ENCODE assay signal across 13 cellular contexts in genomic region chr20:63254237-63254535, GRCh38. TPM values are rescaled to one million over a fixed set of nuclear protein-coding genes. Genes with fewer than 3 reads are reported as not detected.
DNase-seq lines count a peak whose midpoint lies in the region; ATAC-seq and TF ChIP-seq lines count a peak whose summit lies in the region.
"Had no signal": no experiment of that assay in that cellular context is flagged by ENCODE, and none has a peak within 500 bp of the region (broad histone marks: within the 10 kb centered on the region; RNA-seq: fewer than 3 reads in every experiment).

TSS of gene NKAIN4 (minus strand) at chr20:63254463. CDS start at chr20:63254450, 13 bp downstream.

- TF ChIP-seq EP300 in neural cell (conservative IDR thresholded peaks at IDR 0.05; ENCODE audit: poor library complexity, severe bottlenecking), result no peak
- TF ChIP-seq EP300 in upper lobe of left lung (IDR thresholded peaks at IDR 0.05), result no peak

- no peak for TF ChIP-seq RAD21 in neural cell (conservative IDR thresholded peaks at IDR 0.05)

- no peak within 1 kb of the TSS for H3K27ac ChIP-seq in left ventricle myocardium inferior (replicated peaks)
- no peak within 1 kb of the TSS for H3K27ac ChIP-seq in neural cell (ENCODE audit: low read length)
- H3K27ac ChIP-seq in upper lobe of left lung, result no peak within 1 kb of the TSS
- H3K27ac ChIP-seq: SK-N-MC had no signal

- no peak within 1 kb of the TSS for H3K4me2 ChIP-seq in neural cell (ENCODE audit: low read length)

- ATAC-seq in Right ventricle myocardium superior (ENCODE audit: poor library complexity) (no peak), upper lobe of left lung (ENCODE audit: low FRiP score in 2 of 2) (no peak), GM18505 (IDR thresholded peaks at IDR 0.05; ENCODE audit: unreplicated experiment) (no peak), GM18858 (IDR thresholded peaks at IDR 0.05; ENCODE audit: unreplicated experiment) (no peak)
- ATAC-seq: activated naive CD8-positive, alpha-beta T cell treated with anti-CD3 and anti-CD28 coated beads, Interleukin-2, amount 50 U/mL, for 24 hours had no signal

- no peaks in the 10 kb centered on the region for H4K20me1 ChIP-seq in neural cell (ENCODE audit: insufficient read depth)

- TF ChIP-seq CTCF in left ventricle myocardium inferior (IDR thresholded peaks at IDR 0.05; ENCODE audit: borderline replicate concordance) (no peak), epithelial cell of proximal tubule (conservative IDR thresholded peaks at IDR 0.05; ENCODE audit: low read depth, low read length) (no peak), neural cell (IDR thresholded peaks at IDR 0.05; ENCODE audit: poor library complexity, severe bottlenecking) (no peak), upper lobe of left lung (IDR thresholded peaks at IDR 0.05) (no peak)

- peaks cover 16% of the 10 kb centered on the region for H3K79me2 ChIP-seq in neural cell (replicated peaks; ENCODE audit: insufficient read depth, low read length)

- intact Hi-C loops in left ventricle myocardium inferior (cut with micrococcal nuclease) (no loop called here), Right ventricle myocardium superior (cut with DNase I) (no loop called here)

- H3K9me3 ChIP-seq in left ventricle myocardium inferior (replicated peaks) (no peaks in the 10 kb centered on the region), neural cell (ENCODE audit: low read length) (no peaks in the 10 kb centered on the region), upper lobe of left lung (no peaks in the 10 kb centered on the region)
- H3K9me3 ChIP-seq: BE2C had no signal

- H3K27me3 ChIP-seq in left ventricle myocardium inferior (ENCODE audit: low read depth) (peaks cover 90% of the 10 kb centered on the region), neural cell (ENCODE audit: insufficient read depth, low read depth, low read length) (peaks cover 19% of the 10 kb centered on the region), upper lobe of left lung (peaks cover 1 to 35% (median 19%) of the 10 kb centered on the region in 4 donors)

- no peak within 1 kb of the TSS for H2AFZ ChIP-seq in neural cell (ENCODE audit: low read depth, low read length)

- H3K4me1 ChIP-seq in left ventricle myocardium inferior (peaks cover 20% of the 10 kb centered on the region), upper lobe of left lung (peaks cover 13 to 22% (median 15%) of the 10 kb centered on the region in 4 donors)
- H3K4me1 ChIP-seq: BE2C had no signal

- DNase-seq in left ventricle myocardium inferior (no peak), Right ventricle myocardium superior (no peak), epithelial cell of proximal tubule (ENCODE audit: low read depth) (no peak), upper lobe of left lung (no peak), NK-92 (lab: John Stamatoyannopoulos, UW; ENCODE audit: unreplicated experiment) (no peak)
- DNase-seq: activated CD4-positive, alpha-beta memory T cell treated with anti-CD3 and anti-CD28 coated beads, Interleukin-2, amount 10 ng/mL, durations not matched to agents 7 days and 5 days; activated naive CD8-positive, alpha-beta T cell treated with anti-CD3 and anti-CD28 coated beads, Interleukin-2, amount 50 U/mL, for 24 hours; BE2C had no signal

- H3K9ac ChIP-seq in neural cell (ENCODE audit: low read length), result peak within 1 kb of the TSS; percentile 47

- H3K9me2 ChIP-seq in neural cell (ENCODE audit: insufficient read depth, low read length), result no peaks in the 10 kb centered on the region

- H3F3A ChIP-seq in neural cell (ENCODE audit: insufficient read depth, low read length, poor library complexity, severe bottlenecking), result no peaks in the 10 kb centered on the region

- WGBS in upper lobe of left lung, 2 donors, result 0% methylated on average over 7 of the region's 39 CpGs

- H3K36me3 ChIP-seq in left ventricle myocardium inferior, result no peaks in the 10 kb centered on the region
- H3K36me3 ChIP-seq in neural cell (ENCODE audit: insufficient read depth, low read length), result no peaks in the 10 kb centered on the region
- no peaks in the 10 kb centered on the region for H3K36me3 ChIP-seq in upper lobe of left lung
- H3K36me3 ChIP-seq: BE2C had no signal

- H3K4me3 ChIP-seq in left ventricle myocardium inferior (peak within 1 kb of the TSS; percentile 55), epithelial cell of proximal tubule (ENCODE audit: low read depth, low read length) (peak within 1 kb of the TSS; percentile 0), neural cell (ENCODE audit: low read length) (peak within 1 kb of the TSS; percentile 60), upper lobe of left lung (peak within 1 kb of the TSS in 3 of 4 donors; percentile 11 to 42 (median 36))
- H3K4me3 ChIP-seq: SK-N-MC had no signal

- TF ChIP-seq POLR2A in upper lobe of left lung (IDR thresholded peaks at IDR 0.05), result no peak
- TF ChIP-seq POLR2A in GM18505 (IDR thresholded peaks at IDR 0.05; ENCODE audit: borderline replicate concordance, extremely low read depth, insufficient read depth, insufficient read length), result no peak

TF ChIP-seq in neural cell, 6 proteins besides CTCF, POLR2A, EP300 and RAD21:
- TF ChIP-seq EZH2 (IDR thresholded peaks at IDR 0.05; ENCODE audit: borderline replicate concordance, insufficient read depth, low read length, poor library complexity, severe bottlenecking) (no peak), POLR2AphosphoS5 (IDR thresholded peaks at IDR 0.05) (no peak)
TF ChIP-seq in neural cell: peak in this region for 0.

RNA-seq across cellular contexts. Expression of gene NKAIN4, which starts in this region (rescaled TPM):
- total RNA-seq in left ventricle myocardium inferior (not detected), Right ventricle myocardium superior (not detected), epithelial cell of proximal tubule (1.4 and 4.0 TPM in 2 replicates), upper lobe of left lung (under 1 TPM in 1 of 6 donors, not detected in 5; 0.17 TPM)
- 11.2 and 18.7 TPM in 2 replicates for polyA plus RNA-seq in neural cell
- polyA minus RNA-seq in neural cell, result 5.4 TPM in 2 replicates
- total RNA-seq: activated CD4-positive, alpha-beta memory T cell treated with anti-CD3 and anti-CD28 coated beads, Interleukin-2, amount 10 ng/mL, durations not matched to agents 7 days and 5 days; NCI-H460 had no signal

Comparison
In these comparisons a context has a peak if more than half of its experiments do, and no peak if none do; other contexts are left out.
1. H3K4me3 ChIP-seq: peak in every context shown above with its lines; median percentile 60 in neural cell; 55 in left ventricle myocardium inferior; 36 in upper lobe of left lung; 0 in epithelial cell of proximal tubule.